Comparison of ENCODE assay signal across 9 cellular contexts in genomic region chr3:159911664-159912037, GRCh38.
DNase-seq lines count a peak whose midpoint lies in the region; ATAC-seq and TF ChIP-seq lines count a peak whose summit lies in the region.
"Had no signal": no experiment of that assay in that cellular context is flagged by ENCODE, and none has a peak within 500 bp of the region (broad histone marks: within the 10 kb centered on the region; RNA-seq: fewer than 3 reads in every experiment).

No MANE protein-coding gene starts in this region.

- POLR2A ChIA-PET in activated naive CD8-positive, alpha-beta T cell treated with anti-CD3 and anti-CD28 coated beads, Interleukin-2, amount 10 ng/mL, durations not matched to agents 7 days and 5 days (lab: Charles Lee) = no interaction called here

- peak overlapping the region; percentile 63 for H3K4me3 Mint-ChIP-seq in stimulated activated naive CD8-positive, alpha-beta T cell treated with anti-CD3 and anti-CD28 coated beads, Interleukin-15, Interleukin-2, amounts not matched to agents 100 ng/mL and 50 ng/mL, for 24 hours
- peak overlapping the region; percentile 72 for H3K4me3 Mint-ChIP-seq in activated naive CD8-positive, alpha-beta T cell treated with anti-CD3 and anti-CD28 coated beads, Interleukin-2, amount 10 ng/mL, durations not matched to agents 7 days and 5 days

- H3K27me3 ChIP-seq in muscle layer of duodenum (ENCODE audit: low read depth, low read length) (no peaks in the 10 kb centered on the region), brain microvascular endothelial cell (replicated peaks) (no peaks in the 10 kb centered on the region)

- ATAC-seq in stimulated activated naive CD8-positive, alpha-beta T cell treated with anti-CD3 and anti-CD28 coated beads, Interleukin-15, Interleukin-2, amounts not matched to agents 100 U/mL and 50 U/mL, for 24 hours = no peak
- ATAC-seq in activated naive CD8-positive, alpha-beta T cell treated with anti-CD3 and anti-CD28 coated beads, Interleukin-2, amount 10 ng/mL, durations not matched to agents 7 days and 5 days (ENCODE audit: low read depth) = no peak
- no peak for ATAC-seq in GM18858 (IDR thresholded peaks at IDR 0.05; ENCODE audit: unreplicated experiment)

- H3K27ac ChIP-seq in muscle layer of duodenum (ENCODE audit: low read length) (peak overlapping the region; percentile 37), brain microvascular endothelial cell (no peak overlapping the region)
- H3K27ac ChIP-seq: C4-2B had no signal

- peaks cover 0 to 3% of the 10 kb centered on the region in 2 donors for H3K4me1 ChIP-seq in muscle layer of duodenum (ENCODE audit: control insufficient read depth in 1 of 2, insufficient read depth in 2 of 2, low read length in 2 of 2)

- H3K4me3 ChIP-seq in muscle layer of duodenum (ENCODE audit: low read depth in 1 of 2, low read length in 2 of 2) = peak overlapping the region; percentile 47 to 56
- no peak overlapping the region for H3K4me3 ChIP-seq in brain microvascular endothelial cell (ENCODE audit: low read depth, low read length)

- H3K27me3 Mint-ChIP-seq in stimulated activated naive CD8-positive, alpha-beta T cell treated with anti-CD3 and anti-CD28 coated beads, Interleukin-15, Interleukin-2, amounts not matched to agents 100 ng/mL and 50 ng/mL, for 24 hours = no peaks in the 10 kb centered on the region
- peaks cover 10% of the 10 kb centered on the region for H3K27me3 Mint-ChIP-seq in activated naive CD8-positive, alpha-beta T cell treated with anti-CD3 and anti-CD28 coated beads, Interleukin-2, amount 10 ng/mL, durations not matched to agents 7 days and 5 days

- TF ChIP-seq CTCF in brain microvascular endothelial cell (IDR thresholded peaks at IDR 0.05; ENCODE audit: low read depth, low read length, missing control alignments) = no peak

- no peaks in the 10 kb centered on the region for H3K36me3 ChIP-seq in muscle layer of duodenum (ENCODE audit: control insufficient read depth in 1 of 2, insufficient read depth in 2 of 2, low read length in 2 of 2)
- H3K36me3 ChIP-seq in brain microvascular endothelial cell (replicated peaks) = no peaks in the 10 kb centered on the region

- in situ Hi-C loops in brain microvascular endothelial cell (cut with HindIII; ENCODE audit: low pct_ligation_motif_present, low sequenced_read_pairs) = no loop called here

- H3K9me3 ChIP-seq in muscle layer of duodenum (ENCODE audit: control insufficient read depth in 1 of 2, low read length in 2 of 2) = no peaks in the 10 kb centered on the region

- H3K9me3 Mint-ChIP-seq in stimulated activated naive CD8-positive, alpha-beta T cell treated with anti-CD3 and anti-CD28 coated beads, Interleukin-15, Interleukin-2, amounts not matched to agents 100 ng/mL and 50 ng/mL, for 24 hours = no peaks in the 10 kb centered on the region
- no peaks in the 10 kb centered on the region for H3K9me3 Mint-ChIP-seq in activated naive CD8-positive, alpha-beta T cell treated with anti-CD3 and anti-CD28 coated beads, Interleukin-2, amount 10 ng/mL, durations not matched to agents 7 days and 5 days

- peaks cover 17% of the 10 kb centered on the region for H3K4me1 Mint-ChIP-seq in stimulated activated naive CD8-positive, alpha-beta T cell treated with anti-CD3 and anti-CD28 coated beads, Interleukin-15, Interleukin-2, amounts not matched to agents 100 ng/mL and 50 ng/mL, for 24 hours (ENCODE audit: low read depth)
- H3K4me1 Mint-ChIP-seq in activated naive CD8-positive, alpha-beta T cell treated with anti-CD3 and anti-CD28 coated beads, Interleukin-2, amount 10 ng/mL, durations not matched to agents 7 days and 5 days = peaks cover 7% of the 10 kb centered on the region

- H3K27ac Mint-ChIP-seq in stimulated activated naive CD8-positive, alpha-beta T cell treated with anti-CD3 and anti-CD28 coated beads, Interleukin-15, Interleukin-2, amounts not matched to agents 100 ng/mL and 50 ng/mL, for 24 hours = peak overlapping the region; percentile 7
- H3K27ac Mint-ChIP-seq in activated naive CD8-positive, alpha-beta T cell treated with anti-CD3 and anti-CD28 coated beads, Interleukin-2, amount 10 ng/mL, durations not matched to agents 7 days and 5 days = peak overlapping the region; percentile 62

- no peak for DNase-seq in stimulated activated naive CD8-positive, alpha-beta T cell treated with anti-CD3 and anti-CD28 coated beads, Interleukin-15, Interleukin-2, amounts not matched to agents 100 U/mL and 50 U/mL, for 24 hours
- DNase-seq in activated naive CD8-positive, alpha-beta T cell treated with anti-CD3 and anti-CD28 coated beads, Interleukin-2, amount 10 ng/mL, durations not matched to agents 7 days and 5 days = no peak
- DNase-seq in HT-29 (ENCODE audit: low spot score) (no peak), dedifferentiated amniotic fluid mesenchymal stem cell (ENCODE audit: extremely low spot score) (no peak), brain microvascular endothelial cell (no peak)

- H3K36me3 Mint-ChIP-seq in stimulated activated naive CD8-positive, alpha-beta T cell treated with anti-CD3 and anti-CD28 coated beads, Interleukin-15, Interleukin-2, amounts not matched to agents 100 ng/mL and 50 ng/mL, for 24 hours (ENCODE audit: low read depth) = no peaks in the 10 kb centered on the region
- no peaks in the 10 kb centered on the region for H3K36me3 Mint-ChIP-seq in activated naive CD8-positive, alpha-beta T cell treated with anti-CD3 and anti-CD28 coated beads, Interleukin-2, amount 10 ng/mL, durations not matched to agents 7 days and 5 days
